ENCODE assay signal across 35 cellular contexts in the genomic region with DNA sequence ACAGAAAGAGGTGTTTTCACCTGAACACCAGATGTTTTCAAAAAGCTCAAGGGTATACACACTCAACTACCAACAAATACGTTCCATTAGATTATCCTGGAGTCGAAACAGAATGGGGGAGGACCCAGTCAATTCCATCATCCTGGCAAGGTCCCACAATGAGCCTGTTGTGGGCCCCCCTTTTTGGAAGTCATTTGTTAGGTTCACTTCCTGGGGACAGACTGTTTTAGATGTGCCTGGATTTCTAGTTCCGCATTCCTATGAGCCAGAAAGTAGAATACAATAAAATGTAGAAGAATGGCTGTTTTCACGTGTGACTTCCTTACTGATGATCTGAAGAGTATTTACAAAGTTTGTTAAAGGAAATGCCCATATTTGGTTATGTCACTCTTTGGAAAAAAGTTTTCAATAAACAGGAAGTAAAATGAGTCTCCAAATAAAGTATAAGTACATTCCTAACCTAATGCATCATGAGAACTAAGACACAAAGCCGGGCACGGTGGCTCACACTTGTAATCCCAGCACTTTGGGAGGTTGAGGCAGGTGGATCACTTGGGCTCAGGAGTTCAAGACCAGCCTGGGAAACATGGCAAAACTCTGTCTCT.
DNase-seq lines count a peak whose midpoint lies in the region; ATAC-seq, FAIRE-seq and TF ChIP-seq lines count a peak whose summit lies in the region.
"Had no signal": no experiment of that assay in that cellular context is flagged by ENCODE, and none has a peak within 500 bp of the region (broad histone marks: within the 10 kb centered on the region; RNA-seq: fewer than 3 reads in every experiment).

No MANE protein-coding gene starts in this region.

- POLR2A ChIA-PET in endothelial cell of umbilical vein (lab: Charles Lee) = no interaction called here

- no peaks in the 10 kb centered on the region for H3K27me3 ChIP-seq in endothelial cell of umbilical vein (ENCODE audit: control insufficient read depth in 2 of 2, insufficient read depth in 2 of 2, low read length in 2 of 2)
- H3K27me3 ChIP-seq in pancreas = no peaks in the 10 kb centered on the region
- no peaks in the 10 kb centered on the region for H3K27me3 ChIP-seq in left ventricle myocardium inferior (ENCODE audit: low read depth)
- H3K27me3 ChIP-seq: cardiac muscle cell, heart right ventricle, MG63, sigmoid colon had no signal

- H3K4me3 ChIP-seq in endothelial cell of umbilical vein (replicated peaks in 1 of 3; ENCODE audit: insufficient read depth in 1 of 3, low read depth in 1 of 3, low read length in 3 of 3) = no peak overlapping the region
- H3K4me3 ChIP-seq in pancreas = no peak overlapping the region
- H3K4me3 ChIP-seq in left ventricle myocardium inferior = no peak overlapping the region
- H3K4me3 ChIP-seq: cardiac muscle cell, heart right ventricle, MG63, prostate gland, sigmoid colon had no signal

- intact Hi-C loops in endothelial cell of umbilical vein (cut with micrococcal nuclease) (no loop called here), pancreas (cut with DNase I) (no loop called here), left ventricle myocardium inferior (cut with micrococcal nuclease) (no loop called here)

- WGBS in pancreas, 2 donors = 61 to 68% methylated on average over 6 of the region's 6 CpGs

- H2AFZ ChIP-seq in endothelial cell of umbilical vein (ENCODE audit: low read depth, low read length) = no peak overlapping the region

- DNase-seq in CD1c-positive myeloid dendritic cell (ENCODE audit: extremely low spot score) (peak; percentile 41), MV-4-11 (lab: John Stamatoyannopoulos, UW) (peak; percentile 62), endothelial cell of umbilical vein (ENCODE audit: low read depth, low spot score) (no peak), pancreas (no peak), COLO668 (lab: John Stamatoyannopoulos, UW; ENCODE audit: unreplicated experiment) (no peak), erythroblast (lab: John Stamatoyannopoulos, UW) (no peak), left ventricle myocardium inferior (no peak)
- DNase-seq: activated CD4-positive, alpha-beta T cell treated with anti-CD3 and anti-CD28 coated beads for 48 hours; activated CD8-positive, alpha-beta memory T cell treated with anti-CD3 and anti-CD28 coated beads for 24 hours; activated T-cell treated with anti-CD3 and anti-CD28 coated beads for 4 hours; effector CD8-positive, alpha-beta T cell; foreskin melanocyte; heart right ventricle; KG1; MG63; naive thymus-derived CD8-positive, alpha-beta T cell; NCI-H2227 treated with DMSO at 0.1 percent for 48 hours; NCI-H526 treated with DMSO at 0.1 percent for 48 hours; nucleus accumbens; SIG-M5; sigmoid colon; stimulated activated CD4-positive, alpha-beta T cell treated with anti-CD3 and anti-CD28 coated beads, Interleukin-4, amount 100 ng/mL, for 24 hours; T1000; WERI-Rb-1 had no signal

- H3K36me3 ChIP-seq in endothelial cell of umbilical vein (ENCODE audit: control insufficient read depth in 2 of 2, extremely low read depth in 1 of 2, insufficient read depth in 2 of 2, low read length in 2 of 2) = no peaks in the 10 kb centered on the region
- no peaks in the 10 kb centered on the region for H3K36me3 ChIP-seq in pancreas
- no peaks in the 10 kb centered on the region for H3K36me3 ChIP-seq in left ventricle myocardium inferior
- H3K36me3 ChIP-seq: cardiac muscle cell, heart right ventricle, MG63, prostate gland, sigmoid colon, WERI-Rb-1 had no signal

- CTCF ChIA-PET in endothelial cell of umbilical vein (lab: Charles Lee) = interaction anchor here (1.4 to 2.2 kb wide), 3 partner anchors 12 to 24 kb away, joined by 3 to 5 read pairs (median 4); no protein-coding TSS in a partner anchor

- no peaks in the 10 kb centered on the region for H3K79me2 ChIP-seq in endothelial cell of umbilical vein (ENCODE audit: control insufficient read depth, insufficient read depth, low read length)

- no peak overlapping the region for H3K4me2 ChIP-seq in endothelial cell of umbilical vein (ENCODE audit: insufficient read depth, low read length)

- H3K9me3 ChIP-seq in endothelial cell of umbilical vein (replicated peaks; ENCODE audit: control insufficient read depth, insufficient read depth, low read length) (no peaks in the 10 kb centered on the region), pancreas (no peaks in the 10 kb centered on the region), left ventricle myocardium inferior (replicated peaks) (no peaks in the 10 kb centered on the region)
- H3K9me3 ChIP-seq: heart right ventricle, MG63, prostate gland, sigmoid colon had no signal

- TSS peak; percentile 29 for BruUV-seq in endothelial cell of umbilical vein (replicated peaks; lab: Mats Ljungman, UMichigan)

- H3K4me1 ChIP-seq in endothelial cell of umbilical vein (ENCODE audit: control insufficient read depth, extremely low read depth, insufficient read depth, low read length) = peaks cover 20% of the 10 kb centered on the region
- peaks cover 0 to 18% (median 16%) of the 10 kb centered on the region in 3 donors for H3K4me1 ChIP-seq in pancreas
- H3K4me1 ChIP-seq in left ventricle myocardium inferior = peaks cover 33% of the 10 kb centered on the region
- H3K4me1 ChIP-seq: prostate gland had no signal

- no peaks in the 10 kb centered on the region for H3K9me1 ChIP-seq in endothelial cell of umbilical vein (replicated peaks; ENCODE audit: control insufficient read depth, extremely low read depth, insufficient read depth, low read length)

- no peak overlapping the region for H3K9ac ChIP-seq in endothelial cell of umbilical vein (replicated peaks; ENCODE audit: extremely low read depth, insufficient read depth, low read length)

- TF ChIP-seq POLR2A in endothelial cell of umbilical vein (IDR thresholded peaks at IDR 0.05; ENCODE audit: low read depth, low read length) (no peak), erythroblast (IDR thresholded peaks at IDR 0.05; ENCODE audit: low read length) (no peak)

- dilution Hi-C loops in endothelial cell of umbilical vein (cut with MboI; ENCODE audit: extremely low pct_ligation_motif_present, low sequenced_read_pairs) = no loop called here

- no peaks in the 10 kb centered on the region for H4K20me1 ChIP-seq in endothelial cell of umbilical vein (replicated peaks; ENCODE audit: control insufficient read depth, extremely low read depth, insufficient read depth, low read length)

- peak; percentile 60 for FAIRE-seq in endothelial cell of umbilical vein (lab: Jason Lieb, UNC)
- no peak for FAIRE-seq in pancreas (lab: Jason Lieb, UNC)
- FAIRE-seq: A204.1, colon, D721Med, GM18507, H54, keratinocyte, RCC 7860 had no signal

- ATAC-seq in pancreas = peak in 3 of 4 donors; percentile 44 to 65 (median 61)
- no peak for ATAC-seq in GM18520 (IDR thresholded peaks at IDR 0.05; ENCODE audit: unreplicated experiment)
- ATAC-seq: naive thymus-derived CD8-positive, alpha-beta T cell had no signal

- TF ChIP-seq CTCF in endothelial cell of umbilical vein (IDR thresholded peaks at IDR 0.05; ENCODE audit: extremely low read depth in 1 of 2, insufficient read depth in 1 of 2, low read depth in 1 of 2, low read length in 2 of 2) (no peak), pancreas (IDR thresholded peaks at IDR 0.05) (no peak), left ventricle myocardium inferior (IDR thresholded peaks at IDR 0.05; ENCODE audit: borderline replicate concordance) (no peak)

- H3K27ac ChIP-seq in endothelial cell of umbilical vein (ENCODE audit: insufficient read depth, low read depth, low read length) (no peak overlapping the region), pancreas (peak overlapping the region; percentile 18 to 58 (median 44)), left ventricle myocardium inferior (replicated peaks) (no peak overlapping the region)
- H3K27ac ChIP-seq: cardiac muscle cell, HL-60, prostate gland, sigmoid colon, WERI-Rb-1 had no signal

TF ChIP-seq in endothelial cell of umbilical vein, 7 proteins besides CTCF, POLR2A, EP300 and RAD21:
- TF ChIP-seq GATA2 (IDR thresholded peaks at IDR 0.05; ENCODE audit: insufficient read depth, insufficient read length, low read depth, low read length) = no peak
- TF ChIP-seq, protein P1, sequence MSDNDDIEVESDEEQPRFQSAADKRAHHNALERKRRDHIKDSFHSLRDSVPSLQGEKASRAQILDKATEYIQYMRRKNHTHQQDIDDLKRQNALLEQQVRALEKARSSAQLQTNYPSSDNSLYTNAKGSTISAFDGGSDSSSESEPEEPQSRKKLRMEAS (IDR thresholded peaks at IDR 0.05; ENCODE audit: insufficient read depth, insufficient read length) = no peak

Comparison
In these comparisons a context has a peak if more than half of its experiments do, and no peak if none do; other contexts are left out.
1. DNase-seq: peak in CD1c-positive myeloid dendritic cell (single experiment) and MV-4-11 (single experiment); none in endothelial cell of umbilical vein (single experiment), pancreas (0 of 6), COLO668 (single experiment), erythroblast (0 of 2) and left ventricle myocardium inferior (single experiment).
2. H3K27ac ChIP-seq: peak in pancreas (4 of 4); none in endothelial cell of umbilical vein (single experiment) and left ventricle myocardium inferior (single experiment).